Comparison of ENCODE assay signal across 13 cellular contexts in genomic region chr20:34916774-34917354, GRCh38. TPM values are rescaled to one million over a fixed set of nuclear protein-coding genes. Genes with fewer than 3 reads are reported as not detected.
"Had no signal": no experiment of that assay in that cellular context is flagged by ENCODE, and none has a peak within 500 bp of the region (broad histone marks: within the 10 kb centered on the region; RNA-seq: fewer than 3 reads in every experiment).

No MANE protein-coding gene starts in this region.

- H3K27ac ChIP-seq: dorsolateral prefrontal cortex, esophagus muscularis mucosa, thoracic aorta had no signal

- H3K9me3 ChIP-seq: esophagus muscularis mucosa, thoracic aorta had no signal

- H3K4me3 ChIP-seq: dorsolateral prefrontal cortex, esophagus muscularis mucosa, thoracic aorta had no signal

- DNase-seq: activated gamma-delta T cell; activated naive CD8-positive, alpha-beta T cell treated with anti-CD3 and anti-CD28 coated beads, Interleukin-2, amount 10 ng/mL, durations not matched to agents 7 days and 5 days; activated T-cell treated with anti-CD3 and anti-CD28 coated beads, Interleukin-2, amount 50 U/mL, for 24 hours; anterior cingulate cortex; dorsolateral prefrontal cortex; immature natural killer cell; occipital lobe; stimulated activated CD4-positive, alpha-beta T cell treated with anti-CD3 and anti-CD28 coated beads, Interleukin-4, amount 100 ng/mL, for 24 hours; stimulated activated naive CD8-positive, alpha-beta T cell treated with anti-CD3 and anti-CD28 coated beads, Interleukin-15, amount 100 ng/mL, for 72 hours had no signal

- H3K27me3 ChIP-seq: dorsolateral prefrontal cortex, esophagus muscularis mucosa had no signal

- ATAC-seq: stimulated activated naive CD8-positive, alpha-beta T cell treated with anti-CD3 and anti-CD28 coated beads, Interleukin-15, amount 100 ng/mL, for 72 hours; WTC11 had no signal

- H3K36me3 ChIP-seq: thoracic aorta had no signal

RNA-seq across cellular contexts. Expression of gene MYH7B, which starts 38.8 kb away (rescaled TPM):
- total RNA-seq: fibroblast of villous mesenchyme had no signal
